9 cellular contexts compared by ENCODE assay signal in the genomic region with DNA sequence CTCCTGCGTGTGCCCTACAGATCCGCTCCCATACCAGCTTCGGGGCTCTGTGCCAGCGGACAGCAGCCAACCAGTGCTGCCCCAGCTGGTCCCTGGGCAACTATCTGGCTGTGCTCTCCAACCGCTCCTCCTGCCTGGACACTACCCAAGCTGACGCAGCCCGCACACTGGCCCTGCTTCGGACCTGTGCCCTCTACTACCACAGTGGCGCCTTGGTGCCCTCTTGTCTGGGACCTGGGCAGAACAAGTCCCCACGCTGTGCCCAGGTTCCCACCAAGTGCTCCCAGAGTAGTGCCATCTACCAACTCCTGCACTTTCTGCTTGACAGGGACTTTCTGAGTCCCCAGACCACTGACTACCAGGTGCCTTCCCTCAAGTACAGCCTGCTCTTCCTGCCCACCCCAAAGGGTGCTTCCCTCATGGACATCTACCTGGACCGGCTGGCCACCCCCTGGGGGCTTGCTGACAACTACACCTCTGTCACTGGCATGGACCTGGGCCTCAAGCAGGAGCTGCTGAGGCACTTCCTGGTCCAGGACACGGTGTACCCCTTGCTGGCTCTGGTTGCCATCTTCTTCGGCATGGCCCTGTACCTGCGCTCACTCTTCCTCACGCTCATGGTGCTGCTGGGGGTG. TPM values are rescaled to one million over a fixed set of nuclear protein-coding genes. Genes with fewer than 3 reads are reported as not detected.
A peak's percentile ranks its signal among the peaks of the same experiment; 100 is the strongest.
DNase-seq lines count a peak whose midpoint lies in the region; ATAC-seq, FAIRE-seq and TF ChIP-seq lines count a peak whose summit lies in the region.
"Had no signal": no experiment of that assay in that cellular context is flagged by ENCODE, and none has a peak within 500 bp of the region (broad histone marks: within the 10 kb centered on the region; RNA-seq: fewer than 3 reads in every experiment).

No MANE protein-coding gene starts in this region.

- no peaks in the 10 kb centered on the region for H3K79me2 ChIP-seq in K562 (ENCODE audit: control insufficient read depth, insufficient read depth, low read length)

- H3K27ac ChIP-seq in K562 (ENCODE audit: extremely low read depth, low read depth, low read length) (no peak overlapping the region), lower lobe of right lung (peak overlapping the region; percentile 62)
- H3K27ac ChIP-seq: foreskin keratinocyte had no signal

- POLR2A ChIA-PET in K562 (lab: Yijun Ruan, JAX) = no interaction called here

- in situ Hi-C loops in K562 (cut with MboI) = no loop called here

- H3K9me1 ChIP-seq in K562 (ENCODE audit: control insufficient read depth, insufficient read depth, low read length) = no peaks in the 10 kb centered on the region

- H3K36me3 ChIP-seq in K562 (ENCODE audit: control insufficient read depth, insufficient read depth, low read length) (no peaks in the 10 kb centered on the region), lower lobe of right lung (no peaks in the 10 kb centered on the region)

- intact Hi-C loops in K562 (cut with micrococcal nuclease) (no loop called here), lower lobe of right lung (cut with DNase I) (no loop called here)

- BruUV-seq in K562 (replicated peaks; lab: Mats Ljungman, UMichigan) = no TSS peak

- H3K9me3 ChIP-seq in K562 (replicated peaks; ENCODE audit: control insufficient read depth, insufficient read depth, low read depth, low read length) (no peaks in the 10 kb centered on the region), lower lobe of right lung (no peaks in the 10 kb centered on the region)

- FAIRE-seq in K562 (lab: Jason Lieb, UNC) = no peak

- H3K4me3 ChIP-seq in K562 (no peak overlapping the region), lower lobe of right lung (peak overlapping the region; percentile 55)

- H3K9ac ChIP-seq in K562 (ENCODE audit: insufficient read depth in 1 of 2, low read depth in 2 of 2, low read length in 2 of 2) = peak overlapping the region in 1 of 2 experiments; percentile 43; a peak in 1 of 4 replicates

- ATAC-seq in K562 (no peak), lower lobe of right lung (no peak), GM18520 (IDR thresholded peaks at IDR 0.05; ENCODE audit: unreplicated experiment) (no peak), HG02840 (IDR thresholded peaks at IDR 0.05; ENCODE audit: low FRiP score, unreplicated experiment) (no peak)

- no peak for TF ChIP-seq POLR2A in K562 (conservative IDR thresholded peaks at IDR 0.05)

- no peak for TF ChIP-seq EP300 in K562 (IDR thresholded peaks at IDR 0.05; ENCODE audit: low read length)

- H3K27me3 ChIP-seq in K562 (ENCODE audit: control insufficient read depth in 2 of 2, insufficient read depth in 2 of 2, low read length in 2 of 2) = peaks cover 0 to 18% of the 10 kb centered on the region in 2 experiments; a peak in 3 of 5 replicates
- H3K27me3 ChIP-seq in lower lobe of right lung (ENCODE audit: low read depth) = no peaks in the 10 kb centered on the region
- H3K27me3 ChIP-seq: foreskin keratinocyte had no signal

- 38% methylated on average over 15 of the region's 15 CpGs for WGBS in K562 (ENCODE audit: insufficient coverage, low coverage, missing lambda C conversion rate)

- DNase-seq in NCI-H1092 treated with DMSO at 0.1 percent for 48 hours (lab: John Stamatoyannopoulos, UW) (peak; percentile 25), NCI-H1092 (lab: John Stamatoyannopoulos, UW) (no peak), K562 (ENCODE audit: extremely low read depth in 1 of 4, low spot score in 3 of 4) (no peak), lower lobe of right lung (no peak), superior temporal gyrus (ENCODE audit: extremely low spot score) (peak; percentile 79), NOMO-1 treated with DMSO at 0.1 percent for 48 hours (lab: John Stamatoyannopoulos, UW; ENCODE audit: unreplicated experiment) (no peak)

- H4K20me1 ChIP-seq in K562 (replicated peaks; ENCODE audit: control insufficient read depth, insufficient read depth, low read length) = no peaks in the 10 kb centered on the region

- H3K4me1 ChIP-seq in K562 (replicated peaks in 1 of 2; ENCODE audit: control insufficient read depth in 2 of 2, insufficient read depth in 2 of 2, low read length in 2 of 2) (peaks cover 9 to 47% of the 10 kb centered on the region in 2 experiments), lower lobe of right lung (peaks cover 19% of the 10 kb centered on the region)

- TF ChIP-seq RAD21 in K562 (CRISPR knock-in tag; conservative IDR thresholded peaks at IDR 0.05 in 1 of 2, IDR thresholded peaks at IDR 0.05 in 1 of 2) = no peak

- TF ChIP-seq CTCF in K562 (IDR thresholded peaks at IDR 0.05 in 2 of 3, conservative IDR thresholded peaks at IDR 0.05 in 1 of 3; ENCODE audit: insufficient read depth in 2 of 3, low read depth in 1 of 3, low read length in 3 of 3) (no peak), lower lobe of right lung (IDR thresholded peaks at IDR 0.05) (no peak)

- H3K4me2 ChIP-seq in K562 (ENCODE audit: insufficient read depth, low read length) = 0 out of 2 replicates have a peak overlapping the region, but pooled peaks have one; percentile 54

- CTCF ChIA-PET in K562 (lab: Yijun Ruan, JAX; ENCODE audit: low intra/inter-chr PET ratio) = interaction anchor here (1.1 to 3.6 kb wide), 3 partner anchors 22 to 153 kb away, joined by 3 to 23 read pairs (median 7); no protein-coding TSS in a partner anchor

- peak overlapping the region; percentile 100; the same call in 1 of the 2 replicates for H2AFZ ChIP-seq in K562 (ENCODE audit: low read depth, low read length)

RNA-seq across cellular contexts. Expression of a gene that starts 9.1 kb away (rescaled TPM):
- total RNA-seq in K562 (2011; cell fraction: chromatin; rRNA removed; ENCODE audit: low replicate concordance) = 0.37 and 0.58 TPM in 2 replicates
- 0.53 and 0.67 TPM in 2 replicates for total RNA-seq in K562 (2011; cell fraction: nucleolus; rRNA removed)
- total RNA-seq in K562 (2011; cell fraction: nucleoplasm; rRNA removed) = 0.23 and 0.59 TPM in 2 replicates
- total RNA-seq in K562 (2014; rRNA removed) (0.08 and 0.09 TPM in 2 replicates), K562 (2014; rRNA removed; fragmentation: Illumina TruSeq; extraction: Trizol) (0.22 and 0.29 TPM in 2 replicates), K562 (2015; rRNA removed; fragmentation: Illumina TruSeq; extraction: Trizol) (0.11 and 0.22 TPM in 2 replicates), K562 (2021) (0.74 and 0.89 TPM in 2 replicates), lower lobe of right lung (4.3 TPM)
- polyA plus RNA-seq in K562 (2011; rRNA removed) (0.06 and 0.16 TPM in 2 replicates), K562 (2014; fragmentation: Illumina TruSeq; extraction: Trizol) (0.25 and 0.29 TPM in 2 replicates), K562 (2014; fragmentation: Nextera tagmentation; extraction: Ambion mirVana) (under 1 TPM in 1 of 2 experiments, not detected in 1; 0.08 TPM), K562 (2014; rRNA removed) (0.08 and 0.09 TPM in 2 replicates)
- polyA plus RNA-seq in K562 (2011; cell fraction: cytosol; rRNA removed) = 0.09 and 0.15 TPM in 2 replicates
- polyA plus RNA-seq in K562 (2011; cell fraction: nucleus; rRNA removed) = 0.17 and 0.68 TPM in 2 replicates
- polyA plus RNA-seq in K562 (2012) = 0.32 and 0.42 TPM in 2 replicates
- 0.09 and 0.49 TPM in 2 replicates for polyA minus RNA-seq in K562 (2011; rRNA and poly(A)+ RNA removed)
- 0.19 and 0.27 TPM in 2 replicates for polyA minus RNA-seq in K562 (2011; cell fraction: cytosol; rRNA and poly(A)+ RNA removed)
- 0.33 and 0.40 TPM in 2 replicates for polyA minus RNA-seq in K562 (2011; cell fraction: nucleus; rRNA and poly(A)+ RNA removed)

RNA-seq across cellular contexts. Expression of a gene that starts 15.4 kb away (rescaled TPM):
- total RNA-seq in K562 (2011; cell fraction: chromatin; rRNA removed; ENCODE audit: low replicate concordance) = 84.3 and 130 TPM in 2 replicates
- 50.7 and 57.5 TPM in 2 replicates for total RNA-seq in K562 (2011; cell fraction: nucleolus; rRNA removed)
- total RNA-seq in K562 (2011; cell fraction: nucleoplasm; rRNA removed) = 75.5 and 94.3 TPM in 2 replicates
- 51.4 and 62.3 TPM in 2 replicates for total RNA-seq in K562 (2014; rRNA removed)
- total RNA-seq in K562 (2014; rRNA removed; fragmentation: Illumina TruSeq; extraction: Trizol) = 88.2 and 99.8 TPM in 2 replicates
- total RNA-seq in K562 (2015; rRNA removed; fragmentation: Illumina TruSeq; extraction: Trizol) = 85.8 and 87.3 TPM in 2 replicates
- 64.3 and 65.7 TPM in 2 replicates for total RNA-seq in K562 (2021)
- 59.7 and 80.0 TPM in 2 replicates for polyA plus RNA-seq in K562 (2011; rRNA removed)
- 30.2 and 32.2 TPM in 2 replicates for polyA plus RNA-seq in K562 (2011; cell fraction: cytosol; rRNA removed)
- 38.3 and 42.7 TPM in 2 replicates for polyA plus RNA-seq in K562 (2011; cell fraction: nucleus; rRNA removed)
- polyA plus RNA-seq in K562 (2012) = 31.8 and 42.4 TPM in 2 replicates
- polyA plus RNA-seq in K562 (2014; fragmentation: Illumina TruSeq; extraction: Trizol) = 74.7 and 75.0 TPM in 2 replicates
- 10 to 100 TPM; 48.7 to 66.3 TPM for polyA plus RNA-seq in K562 (2014; fragmentation: Nextera tagmentation; extraction: Ambion mirVana)
- polyA plus RNA-seq in K562 (2014; rRNA removed) = 61.9 and 63.9 TPM in 2 replicates
- 111 and 131 TPM in 2 replicates for polyA minus RNA-seq in K562 (2011; rRNA and poly(A)+ RNA removed)
- 29.8 and 39.7 TPM in 2 replicates for polyA minus RNA-seq in K562 (2011; cell fraction: cytosol; rRNA and poly(A)+ RNA removed)
- polyA minus RNA-seq in K562 (2011; cell fraction: nucleus; rRNA and poly(A)+ RNA removed) = 19.1 and 47.0 TPM in 2 replicates
- total RNA-seq in lower lobe of right lung = 20.1 TPM

RNA-seq across cellular contexts. Expression of a gene that starts 16.3 kb away (rescaled TPM):
- not detected in 2 replicates for total RNA-seq in K562 (2011; cell fraction: chromatin; rRNA removed; ENCODE audit: low replicate concordance)
- not detected in 2 replicates for total RNA-seq in K562 (2011; cell fraction: nucleolus; rRNA removed)
- total RNA-seq in K562 (2011; cell fraction: nucleoplasm; rRNA removed) = not detected in 2 replicates
- not detected in 2 replicates for total RNA-seq in K562 (2014; rRNA removed)
- total RNA-seq in K562 (2014; rRNA removed; fragmentation: Illumina TruSeq; extraction: Trizol) = not detected in 2 replicates
- total RNA-seq in K562 (2015; rRNA removed; fragmentation: Illumina TruSeq; extraction: Trizol) = not detected in 2 replicates
- 0.65 TPM in 1 of 2 replicates, not detected in the other for total RNA-seq in K562 (2021)
- polyA plus RNA-seq in K562 (2011; rRNA removed) = not detected in 2 replicates
- not detected in 2 replicates for polyA plus RNA-seq in K562 (2011; cell fraction: cytosol; rRNA removed)
- not detected in 2 replicates for polyA plus RNA-seq in K562 (2011; cell fraction: nucleus; rRNA removed)
- not detected in 2 replicates for polyA plus RNA-seq in K562 (2012)
- polyA plus RNA-seq in K562 (2014; fragmentation: Illumina TruSeq; extraction: Trizol) = not detected in 2 replicates
- polyA plus RNA-seq in K562 (2014; fragmentation: Nextera tagmentation; extraction: Ambion mirVana) = not detected
- polyA plus RNA-seq in K562 (2014; rRNA removed) = not detected in 2 replicates
- polyA minus RNA-seq in K562 (2011; rRNA and poly(A)+ RNA removed) = not detected in 2 replicates
- not detected in 2 replicates for polyA minus RNA-seq in K562 (2011; cell fraction: cytosol; rRNA and poly(A)+ RNA removed)
- polyA minus RNA-seq in K562 (2011; cell fraction: nucleus; rRNA and poly(A)+ RNA removed) = not detected in 2 replicates
- not detected for total RNA-seq in lower lobe of right lung
- total RNA-seq: foreskin keratinocyte had no signal
- polyA plus RNA-seq: foreskin keratinocyte had no signal

RNA-seq across cellular contexts. Expression of a gene that starts 26.4 kb away (rescaled TPM):
- 0.76 and 1.0 TPM in 2 replicates for total RNA-seq in K562 (2011; cell fraction: chromatin; rRNA removed; ENCODE audit: low replicate concordance)
- 0.79 and 0.83 TPM in 2 replicates for total RNA-seq in K562 (2011; cell fraction: nucleolus; rRNA removed)
- total RNA-seq in K562 (2011; cell fraction: nucleoplasm; rRNA removed) = 0.44 and 0.84 TPM in 2 replicates
- total RNA-seq in K562 (2014; rRNA removed) = 0.08 TPM in 1 of 2 replicates, not detected in the other
- 0.36 and 0.38 TPM in 2 replicates for total RNA-seq in K562 (2014; rRNA removed; fragmentation: Illumina TruSeq; extraction: Trizol)
- total RNA-seq in K562 (2015; rRNA removed; fragmentation: Illumina TruSeq; extraction: Trizol) = 0.26 and 0.47 TPM in 2 replicates
- total RNA-seq in K562 (2021) = 0.33 and 0.56 TPM in 2 replicates
- 0.04 TPM in 2 replicates for polyA plus RNA-seq in K562 (2011; rRNA removed)
- polyA plus RNA-seq in K562 (2011; cell fraction: cytosol; rRNA removed) = 0.03 TPM in 1 of 2 replicates, not detected in the other
- 0.22 and 0.38 TPM in 2 replicates for polyA plus RNA-seq in K562 (2011; cell fraction: nucleus; rRNA removed)
- 0.35 and 1.3 TPM in 2 replicates for polyA plus RNA-seq in K562 (2012)
- 0.16 and 0.17 TPM in 2 replicates for polyA plus RNA-seq in K562 (2014; fragmentation: Illumina TruSeq; extraction: Trizol)
- under 1 TPM; 0.01 to 0.03 TPM for polyA plus RNA-seq in K562 (2014; fragmentation: Nextera tagmentation; extraction: Ambion mirVana)
- 0.05 and 0.15 TPM in 2 replicates for polyA plus RNA-seq in K562 (2014; rRNA removed)
- 0.06 and 0.07 TPM in 2 replicates for polyA minus RNA-seq in K562 (2011; rRNA and poly(A)+ RNA removed)
- polyA minus RNA-seq in K562 (2011; cell fraction: cytosol; rRNA and poly(A)+ RNA removed) = not detected in 2 replicates
- polyA minus RNA-seq in K562 (2011; cell fraction: nucleus; rRNA and poly(A)+ RNA removed) = 0.54 and 1.6 TPM in 2 replicates
- 71.4 TPM for total RNA-seq in lower lobe of right lung

RNA-seq across cellular contexts. Expression of a gene that starts 38.4 kb away (rescaled TPM):
- total RNA-seq in K562 (2011; cell fraction: chromatin; rRNA removed; ENCODE audit: low replicate concordance) = 26.5 and 47.8 TPM in 2 replicates
- 16.8 and 18.7 TPM in 2 replicates for total RNA-seq in K562 (2011; cell fraction: nucleolus; rRNA removed)
- 20.5 and 23.3 TPM in 2 replicates for total RNA-seq in K562 (2011; cell fraction: nucleoplasm; rRNA removed)
- total RNA-seq in K562 (2014; rRNA removed) (2.5 and 3.0 TPM in 2 replicates), K562 (2014; rRNA removed; fragmentation: Illumina TruSeq; extraction: Trizol) (2.2 and 2.4 TPM in 2 replicates), K562 (2015; rRNA removed; fragmentation: Illumina TruSeq; extraction: Trizol) (1.5 and 2.0 TPM in 2 replicates), K562 (2021) (3.6 and 5.6 TPM in 2 replicates), lower lobe of right lung (93.5 TPM)
- polyA plus RNA-seq in K562 (2011; rRNA removed) (4.5 and 6.9 TPM in 2 replicates), K562 (2014; fragmentation: Illumina TruSeq; extraction: Trizol) (1.1 and 1.4 TPM in 2 replicates), K562 (2014; fragmentation: Nextera tagmentation; extraction: Ambion mirVana) (under 1 TPM; 0.15 to 0.45 TPM), K562 (2014; rRNA removed) (2.9 and 3.5 TPM in 2 replicates)
- polyA plus RNA-seq in K562 (2011; cell fraction: cytosol; rRNA removed) = 2.1 and 4.2 TPM in 2 replicates
- 10.5 and 14.0 TPM in 2 replicates for polyA plus RNA-seq in K562 (2011; cell fraction: nucleus; rRNA removed)
- 1.4 and 3.7 TPM in 2 replicates for polyA plus RNA-seq in K562 (2012)
- 5.8 and 10.9 TPM in 2 replicates for polyA minus RNA-seq in K562 (2011; rRNA and poly(A)+ RNA removed)
- polyA minus RNA-seq in K562 (2011; cell fraction: cytosol; rRNA and poly(A)+ RNA removed) = 3.1 and 4.5 TPM in 2 replicates
- 4.6 and 6.7 TPM in 2 replicates for polyA minus RNA-seq in K562 (2011; cell fraction: nucleus; rRNA and poly(A)+ RNA removed)

Comparison
In these comparisons a context has a peak if more than half of its experiments do, and no peak if none do; other contexts are left out.
1. DNase-seq: peak in NCI-H1092 treated with DMSO at 0.1 percent for 48 hours (single experiment) and superior temporal gyrus (single experiment); none in NCI-H1092 (single experiment), K562 (0 of 4), lower lobe of right lung (single experiment) and NOMO-1 treated with DMSO at 0.1 percent for 48 hours (single experiment).